Comparison of ENCODE assay signal across 25 cellular contexts in genomic region chr3:141491929-141492328, GRCh38. TPM values are rescaled to one million over a fixed set of nuclear protein-coding genes. Genes with fewer than 3 reads are reported as not detected.
DNase-seq lines count a peak whose midpoint lies in the region; ATAC-seq and TF ChIP-seq lines count a peak whose summit lies in the region.
"Had no signal": no experiment of that assay in that cellular context is flagged by ENCODE, and none has a peak within 500 bp of the region (broad histone marks: within the 10 kb centered on the region; RNA-seq: fewer than 3 reads in every experiment).

No MANE protein-coding gene starts in this region.

- peak overlapping the region; percentile 29; the same call in 1 of the 2 replicates for H3K4me2 ChIP-seq in DND-41 (ENCODE audit: insufficient read depth, low read length)
- H3K4me2 ChIP-seq: hepatocyte, smooth muscle cell had no signal

- peaks cover 92% of the 10 kb centered on the region for H3K79me2 ChIP-seq in DND-41 (ENCODE audit: insufficient read depth, low read length)

- H3K4me3 ChIP-seq in DND-41 (ENCODE audit: low read depth in 1 of 2, low read length in 2 of 2) = no peak overlapping the region
- H3K4me3 ChIP-seq: gastroesophageal sphincter, GM12878, hepatocyte, mucosa of descending colon, pancreas, smooth muscle cell, tibial artery had no signal

- H3K4me3 Mint-ChIP-seq in activated T-cell treated with anti-CD3 and anti-CD28 coated beads, Interleukin-2, amount 50 U/mL, for 24 hours = peak overlapping the region; percentile 3
- peak overlapping the region; percentile 1 for H3K4me3 Mint-ChIP-seq in activated naive CD8-positive, alpha-beta T cell treated with anti-CD3 and anti-CD28 coated beads, Interleukin-2, amount 50 U/mL, for 24 hours
- peak overlapping the region; percentile 45 for H3K4me3 Mint-ChIP-seq in natural killer cell treated with Interleukin-12 subunit alpha and Interleukin-12 subunit beta and Interleukin-15 and Interleukin-18, amount 100 ng/mL, for 72 hours

- H3K4me1 ChIP-seq in DND-41 (ENCODE audit: insufficient read depth, low read length) = peaks cover 79% of the 10 kb centered on the region

- H3K9me3 ChIP-seq in DND-41 (ENCODE audit: insufficient read depth, low read length, severe bottlenecking) = no peaks in the 10 kb centered on the region
- H3K9me3 ChIP-seq: gastroesophageal sphincter, mucosa of descending colon, pancreas, tibial artery had no signal

- no peak for DNase-seq in activated T-cell treated with anti-CD3 and anti-CD28 coated beads, Interleukin-2, amount 50 U/mL, for 24 hours
- DNase-seq in activated T-cell treated with anti-CD3 and anti-CD28 coated beads, Interleukin-2, amount 50 U/mL, for 48 hours = no peak
- DNase-seq in DND-41 = no peak
- no peak for DNase-seq in activated naive CD8-positive, alpha-beta T cell treated with anti-CD3 and anti-CD28 coated beads, Interleukin-2, amount 50 U/mL, for 24 hours
- no peak for DNase-seq in natural killer cell treated with Interleukin-12 subunit alpha and Interleukin-12 subunit beta and Interleukin-15 and Interleukin-18, amount 100 ng/mL, for 72 hours (ENCODE audit: low spot score)
- DNase-seq in GM19238 (ENCODE audit: insufficient read length, low spot score) = no peak
- DNase-seq: activated naive CD4-positive, alpha-beta T cell treated with Interleukin-2 at 50 U/mL for 16 hours; activated T-cell treated with anti-CD3 and anti-CD28 coated beads, Interleukin-2, amount 50 U/mL, for 1 hour; DMS153; H7; Karpas-422; left cardiac atrium; mucosa of descending colon; NCI-H1694; pancreas; tibial artery had no signal

- H3K27ac ChIP-seq in DND-41 (ENCODE audit: low read length) = no peak overlapping the region; the same call in 1 of the 2 replicates
- H3K27ac ChIP-seq: gastroesophageal sphincter, hepatocyte, pancreas, tibial artery had no signal

- no peaks in the 10 kb centered on the region for H3K27me3 ChIP-seq in DND-41 (ENCODE audit: insufficient read depth, low read length, poor library complexity)
- H3K27me3 ChIP-seq: gastroesophageal sphincter, hepatocyte, pancreas, tibial artery had no signal

- peaks cover 27% of the 10 kb centered on the region for H3K36me3 ChIP-seq in DND-41 (ENCODE audit: insufficient read depth, low read length)
- H3K36me3 ChIP-seq: gastroesophageal sphincter, pancreas, tibial artery had no signal

- H3K9me3 Mint-ChIP-seq in activated T-cell treated with anti-CD3 and anti-CD28 coated beads, Interleukin-2, amount 50 U/mL, for 24 hours = peaks cover 2% of the 10 kb centered on the region
- H3K9me3 Mint-ChIP-seq in activated naive CD8-positive, alpha-beta T cell treated with anti-CD3 and anti-CD28 coated beads, Interleukin-2, amount 50 U/mL, for 24 hours = no peaks in the 10 kb centered on the region
- no peaks in the 10 kb centered on the region for H3K9me3 Mint-ChIP-seq in natural killer cell treated with Interleukin-12 subunit alpha and Interleukin-12 subunit beta and Interleukin-15 and Interleukin-18, amount 100 ng/mL, for 72 hours
- H3K9me3 Mint-ChIP-seq: neural crest cell had no signal

- H4K20me1 ChIP-seq in DND-41 (ENCODE audit: insufficient read depth, low read length) = peaks cover 19% of the 10 kb centered on the region; the same call in 1 of the 2 replicates

- peaks cover 64% of the 10 kb centered on the region for H3K36me3 Mint-ChIP-seq in activated T-cell treated with anti-CD3 and anti-CD28 coated beads, Interleukin-2, amount 50 U/mL, for 24 hours (ENCODE audit: low read depth)
- H3K36me3 Mint-ChIP-seq in activated naive CD8-positive, alpha-beta T cell treated with anti-CD3 and anti-CD28 coated beads, Interleukin-2, amount 50 U/mL, for 24 hours (ENCODE audit: low read depth) = peaks cover 47% of the 10 kb centered on the region
- peaks cover 37% of the 10 kb centered on the region for H3K36me3 Mint-ChIP-seq in natural killer cell treated with Interleukin-12 subunit alpha and Interleukin-12 subunit beta and Interleukin-15 and Interleukin-18, amount 100 ng/mL, for 72 hours

- peak overlapping the region; percentile 65 for H3K27ac Mint-ChIP-seq in activated T-cell treated with anti-CD3 and anti-CD28 coated beads, Interleukin-2, amount 50 U/mL, for 24 hours
- H3K27ac Mint-ChIP-seq in activated naive CD8-positive, alpha-beta T cell treated with anti-CD3 and anti-CD28 coated beads, Interleukin-2, amount 50 U/mL, for 24 hours = peak overlapping the region; percentile 63
- peak overlapping the region in 1 of 2 donors; percentile 96 for H3K27ac Mint-ChIP-seq in natural killer cell treated with Interleukin-12 subunit alpha and Interleukin-12 subunit beta and Interleukin-15 and Interleukin-18, amount 100 ng/mL, for 72 hours

- H3K27me3 Mint-ChIP-seq in activated T-cell treated with anti-CD3 and anti-CD28 coated beads, Interleukin-2, amount 50 U/mL, for 24 hours = no peaks in the 10 kb centered on the region
- H3K27me3 Mint-ChIP-seq in activated naive CD8-positive, alpha-beta T cell treated with anti-CD3 and anti-CD28 coated beads, Interleukin-2, amount 50 U/mL, for 24 hours = no peaks in the 10 kb centered on the region
- H3K27me3 Mint-ChIP-seq in natural killer cell treated with Interleukin-12 subunit alpha and Interleukin-12 subunit beta and Interleukin-15 and Interleukin-18, amount 100 ng/mL, for 72 hours = no peaks in the 10 kb centered on the region

- H2AFZ ChIP-seq in DND-41 (ENCODE audit: low read depth, low read length) = no peak overlapping the region
- H2AFZ ChIP-seq: hepatocyte had no signal

- no peak for TF ChIP-seq CTCF in DND-41 (IDR thresholded peaks at IDR 0.05; ENCODE audit: borderline replicate concordance, extremely low read depth, low read length, poor library complexity, severe bottlenecking)

- no peak overlapping the region for H3K9ac ChIP-seq in DND-41 (ENCODE audit: low read depth, low read length)

- H3K4me1 Mint-ChIP-seq in activated T-cell treated with anti-CD3 and anti-CD28 coated beads, Interleukin-2, amount 50 U/mL, for 24 hours (ENCODE audit: low read depth) = peaks cover 89% of the 10 kb centered on the region
- peaks cover 91% of the 10 kb centered on the region for H3K4me1 Mint-ChIP-seq in activated naive CD8-positive, alpha-beta T cell treated with anti-CD3 and anti-CD28 coated beads, Interleukin-2, amount 50 U/mL, for 24 hours
- peaks cover 65 to 89% of the 10 kb centered on the region in 2 donors for H3K4me1 Mint-ChIP-seq in natural killer cell treated with Interleukin-12 subunit alpha and Interleukin-12 subunit beta and Interleukin-15 and Interleukin-18, amount 100 ng/mL, for 72 hours (ENCODE audit: low read depth in 2 of 2)

- ATAC-seq in DND-41 (ENCODE audit: insufficient read depth, low read depth) = no peak
- ATAC-seq in activated naive CD8-positive, alpha-beta T cell treated with anti-CD3 and anti-CD28 coated beads, Interleukin-2, amount 50 U/mL, for 24 hours = no peak
- ATAC-seq in natural killer cell treated with Interleukin-12 subunit alpha and Interleukin-12 subunit beta and Interleukin-15 and Interleukin-18, amount 100 ng/mL, for 72 hours = no peak
- ATAC-seq in GM21360 (IDR thresholded peaks at IDR 0.05; ENCODE audit: unreplicated experiment) = no peak
- ATAC-seq in HG02884 (IDR thresholded peaks at IDR 0.05; ENCODE audit: unreplicated experiment) = no peak
- ATAC-seq: gastroesophageal sphincter, GM12878, HepG2, left cardiac atrium, mucosa of descending colon, pancreas, Right ventricle myocardium inferior had no signal

RNA-seq across cellular contexts. Expression of gene RASA2, which starts 5.1 kb away (rescaled TPM):
- total RNA-seq in natural killer cell treated with Interleukin-12 subunit alpha and Interleukin-12 subunit beta and Interleukin-15 and Interleukin-18, amount 100 ng/mL, for 72 hours = 10 to 100 TPM; 65.9 to 85.7 TPM
